ENCODE assay signal across 8 cellular contexts in the genomic region with DNA sequence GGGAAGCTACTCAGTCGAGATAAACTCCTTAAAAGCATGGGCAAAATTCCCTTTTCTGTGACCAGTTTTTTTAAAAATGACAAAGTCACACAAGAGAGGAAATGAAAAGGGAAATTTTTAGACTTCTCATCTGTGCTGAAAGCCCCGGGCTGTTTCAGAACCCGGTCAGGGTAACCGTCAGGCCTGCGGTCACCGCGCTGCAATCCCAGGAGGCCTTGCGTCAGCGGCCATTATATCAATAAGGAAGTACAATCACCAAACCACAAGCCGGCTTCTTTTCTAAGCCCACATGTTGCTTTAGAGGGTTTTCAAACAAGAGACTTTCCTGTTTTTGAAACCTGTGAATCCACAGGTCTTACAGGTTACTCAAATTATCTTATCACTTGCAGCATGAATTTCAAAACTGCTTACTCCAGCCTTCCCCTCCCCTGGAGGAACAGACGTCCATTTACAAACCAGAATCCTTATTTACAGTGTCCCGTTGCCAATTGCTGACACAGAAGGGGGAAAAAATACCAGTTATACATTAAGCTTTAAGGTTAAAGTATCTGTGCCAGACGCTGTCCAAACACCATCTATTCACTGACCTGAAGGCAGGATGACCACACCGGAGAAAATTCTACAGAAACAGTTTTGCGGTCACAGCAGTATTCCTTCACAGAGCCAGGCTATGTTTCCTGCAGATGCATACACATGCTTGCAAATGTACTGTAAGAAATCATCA.
DNase-seq lines count a peak whose midpoint lies in the region; ATAC-seq, FAIRE-seq and TF ChIP-seq lines count a peak whose summit lies in the region.

No MANE protein-coding gene starts in this region.

- H3K36me3 ChIP-seq in GM23338 (ENCODE audit: insufficient read depth): no peaks in the 10 kb centered on the region
- H3K36me3 ChIP-seq in MM.1S (replicated peaks; ENCODE audit: insufficient read depth, low read length): no peaks in the 10 kb centered on the region
- peaks cover 0 to 3% of the 10 kb centered on the region in 2 donors for H3K36me3 ChIP-seq in muscle layer of duodenum (ENCODE audit: control insufficient read depth in 1 of 2, insufficient read depth in 2 of 2, low read length in 2 of 2)

- H3K4me3 Mint-ChIP-seq in GM23338: no peak overlapping the region
- H3K4me3 Mint-ChIP-seq in stimulated activated naive B cell treated with anti-CD40 and anti-IgM and Interleukin-4, amounts not matched to agents 10 μg/mL and 1 μg/mL and 100 μg/mL, for 72 hours: peak overlapping the region; percentile 73 to 78

- H3K27me3 ChIP-seq in GM23338 (ENCODE audit: insufficient read depth) (no peaks in the 10 kb centered on the region), MM.1S (replicated peaks; ENCODE audit: insufficient read depth, low read length) (peaks cover 23% of the 10 kb centered on the region), dorsolateral prefrontal cortex (no peaks in the 10 kb centered on the region), muscle layer of duodenum (ENCODE audit: low read depth, low read length) (no peaks in the 10 kb centered on the region)

- peak overlapping the region; percentile 27; the same call in 1 of the 2 replicates for H3K9ac ChIP-seq in MM.1S (ENCODE audit: low read length)

- H3K27ac ChIP-seq in GM23338 (ENCODE audit: low read depth) (no peak overlapping the region), MM.1S (ENCODE audit: low read length) (peak overlapping the region; percentile 71), dorsolateral prefrontal cortex (peak overlapping the region in 49 of 59 donors; percentile 22 to 86 (median 62)), muscle layer of duodenum (ENCODE audit: low read length) (peak overlapping the region; percentile 92)

- H4K20me1 ChIP-seq in GM23338 (replicated peaks; ENCODE audit: insufficient read depth) (no peaks in the 10 kb centered on the region), MM.1S (ENCODE audit: insufficient read depth, low read length) (no peaks in the 10 kb centered on the region)

- H3K36me3 Mint-ChIP-seq in GM23338 (ENCODE audit: low read depth): no peaks in the 10 kb centered on the region
- no peaks in the 10 kb centered on the region for H3K36me3 Mint-ChIP-seq in stimulated activated naive B cell treated with anti-CD40 and anti-IgM and Interleukin-4, amounts not matched to agents 10 μg/mL and 1 μg/mL and 100 μg/mL, for 72 hours

- TF ChIP-seq CTCF in GM23338 (conservative IDR thresholded peaks at IDR 0.05; ENCODE audit: low read depth in 2 of 2) (no peak), MM.1S (IDR thresholded peaks at IDR 0.05; ENCODE audit: low read length) (no peak), dorsolateral prefrontal cortex (IDR thresholded peaks at IDR 0.05 in 54 of 56, conservative IDR thresholded peaks at IDR 0.05 in 2 of 56; ENCODE audit: low read depth in 1 of 56, partially characterized antibody in 56 of 56) (no peak), D721Med (IDR thresholded peaks at IDR 0.05; ENCODE audit: insufficient read depth, missing control alignments) (no peak)

- peak overlapping the region; percentile 60; the same call in 1 of the 2 replicates for H2AFZ ChIP-seq in GM23338
- no peak overlapping the region for H2AFZ ChIP-seq in MM.1S (ENCODE audit: low read length)

- FAIRE-seq in D721Med (lab: Jason Lieb, UNC): no peak

- H3K4me1 Mint-ChIP-seq in GM23338: peaks cover 27% of the 10 kb centered on the region
- H3K4me1 Mint-ChIP-seq in stimulated activated naive B cell treated with anti-CD40 and anti-IgM and Interleukin-4, amounts not matched to agents 10 μg/mL and 1 μg/mL and 100 μg/mL, for 72 hours: peaks cover 49 to 72% of the 10 kb centered on the region in 2 donors

- H3K27ac Mint-ChIP-seq in GM23338: no peak overlapping the region
- H3K27ac Mint-ChIP-seq in stimulated activated naive B cell treated with anti-CD40 and anti-IgM and Interleukin-4, amounts not matched to agents 10 μg/mL and 1 μg/mL and 100 μg/mL, for 72 hours: peak overlapping the region; percentile 95

- no peaks in the 10 kb centered on the region for H3K9me3 Mint-ChIP-seq in GM23338
- no peaks in the 10 kb centered on the region for H3K9me3 Mint-ChIP-seq in stimulated activated naive B cell treated with anti-CD40 and anti-IgM and Interleukin-4, amounts not matched to agents 10 μg/mL and 1 μg/mL and 100 μg/mL, for 72 hours

- H3K9me3 ChIP-seq in MM.1S (replicated peaks; ENCODE audit: insufficient read depth, low read length) (no peaks in the 10 kb centered on the region), muscle layer of duodenum (ENCODE audit: control insufficient read depth in 1 of 2, low read length in 2 of 2) (no peaks in the 10 kb centered on the region)

- peaks cover 7% of the 10 kb centered on the region for H3K27me3 Mint-ChIP-seq in GM23338 (ENCODE audit: insufficient read depth, low read depth, poor library complexity)
- H3K27me3 Mint-ChIP-seq in stimulated activated naive B cell treated with anti-CD40 and anti-IgM and Interleukin-4, amounts not matched to agents 10 μg/mL and 1 μg/mL and 100 μg/mL, for 72 hours: no peaks in the 10 kb centered on the region

- H3K4me3 ChIP-seq in GM23338: no peak overlapping the region
- peak overlapping the region; percentile 27; the same call in 1 of the 2 replicates for H3K4me3 ChIP-seq in MM.1S (ENCODE audit: low read length)
- no peak overlapping the region for H3K4me3 ChIP-seq in dorsolateral prefrontal cortex
- H3K4me3 ChIP-seq in muscle layer of duodenum (ENCODE audit: low read depth in 1 of 2, low read length in 2 of 2): peak overlapping the region; percentile 17 to 23

- H3F3A ChIP-seq in GM23338 (replicated peaks; ENCODE audit: low read depth) (0 out of 2 replicates have a peak, but pooled peaks cover 3% of the 10 kb centered on the region), MM.1S (ENCODE audit: insufficient read depth, low read length) (peaks cover 27% of the 10 kb centered on the region)

- intact Hi-C loops in dorsolateral prefrontal cortex (cut with DNase I): no loop called here

- H3K4me1 ChIP-seq in GM23338 (ENCODE audit: insufficient read depth): no peaks in the 10 kb centered on the region
- peaks cover 44% of the 10 kb centered on the region for H3K4me1 ChIP-seq in MM.1S (ENCODE audit: low read length)
- peaks cover 27 to 49% of the 10 kb centered on the region in 2 donors for H3K4me1 ChIP-seq in muscle layer of duodenum (ENCODE audit: control insufficient read depth in 1 of 2, insufficient read depth in 2 of 2, low read length in 2 of 2)

- H3K4me2 ChIP-seq in GM23338: no peak overlapping the region
- peak overlapping the region; percentile 49 for H3K4me2 ChIP-seq in MM.1S (ENCODE audit: low read depth, low read length)

- no peak for ATAC-seq in GM23338
- peak; percentile 84 to 90 for ATAC-seq in stimulated activated naive B cell treated with anti-CD40 and anti-IgM and Interleukin-4, amounts not matched to agents 10 μg/mL and 1 μg/mL and 100 μg/mL, for 72 hours (replicated peaks)

- H3K79me2 ChIP-seq in GM23338 (replicated peaks; ENCODE audit: insufficient read depth) (no peaks in the 10 kb centered on the region), MM.1S (ENCODE audit: low read length) (no peaks in the 10 kb centered on the region)

- H3K9me2 ChIP-seq in GM23338 (ENCODE audit: insufficient read depth): no peaks in the 10 kb centered on the region
- no peaks in the 10 kb centered on the region for H3K9me2 ChIP-seq in MM.1S (replicated peaks; ENCODE audit: insufficient read depth, low read length)

- peak; percentile 98 for DNase-seq in Daoy (ENCODE audit: low read depth)
- DNase-seq in GM23338 (ENCODE audit: low spot score): no peak
- peak; percentile 99 for DNase-seq in MM.1S
- DNase-seq in activated CD4-positive, alpha-beta T cell treated with anti-CD3 and anti-CD28 coated beads, Interleukin-2, amount 50 U/mL, for 1 hour: peak; percentile 80
- DNase-seq in dorsolateral prefrontal cortex: no peak
- peak; percentile 93 for DNase-seq in stimulated activated naive B cell treated with anti-CD40 and anti-IgM and Interleukin-4, amounts not matched to agents 10 μg/mL and 1 μg/mL and 100 μg/mL, for 72 hours
- no peak for DNase-seq in D721Med (ENCODE audit: insufficient read length, low spot score)

TF ChIP-seq in GM23338, 12 proteins besides CTCF, POLR2A, EP300 and RAD21 (continues in another document):
- TF ChIP-seq ZNF114 (CRISPR knock-in tag; IDR thresholded peaks at IDR 0.05) (no peak), JUNB (IDR thresholded peaks at IDR 0.05; ENCODE audit: unreplicated experiment) (no peak)

Comparison
In these comparisons a context has a peak if more than half of its experiments do, and no peak if none do; other contexts are left out.
1. DNase-seq: peak in Daoy (single experiment), MM.1S (single experiment), activated CD4-positive, alpha-beta T cell treated with anti-CD3 and anti-CD28 coated beads, Interleukin-2, amount 50 U/mL, for 1 hour (single experiment) and stimulated activated naive B cell treated with anti-CD40 and anti-IgM and Interleukin-4, amounts not matched to agents 10 μg/mL and 1 μg/mL and 100 μg/mL, for 72 hours (single experiment); none in GM23338 (single experiment), dorsolateral prefrontal cortex (0 of 10) and D721Med (single experiment).
2. H3K4me3 ChIP-seq: peak in MM.1S (single experiment) and muscle layer of duodenum (2 of 2); none in GM23338 (single experiment) and dorsolateral prefrontal cortex (0 of 59).